Comparison of ENCODE assay signal across 8 cellular contexts in the genomic region with DNA sequence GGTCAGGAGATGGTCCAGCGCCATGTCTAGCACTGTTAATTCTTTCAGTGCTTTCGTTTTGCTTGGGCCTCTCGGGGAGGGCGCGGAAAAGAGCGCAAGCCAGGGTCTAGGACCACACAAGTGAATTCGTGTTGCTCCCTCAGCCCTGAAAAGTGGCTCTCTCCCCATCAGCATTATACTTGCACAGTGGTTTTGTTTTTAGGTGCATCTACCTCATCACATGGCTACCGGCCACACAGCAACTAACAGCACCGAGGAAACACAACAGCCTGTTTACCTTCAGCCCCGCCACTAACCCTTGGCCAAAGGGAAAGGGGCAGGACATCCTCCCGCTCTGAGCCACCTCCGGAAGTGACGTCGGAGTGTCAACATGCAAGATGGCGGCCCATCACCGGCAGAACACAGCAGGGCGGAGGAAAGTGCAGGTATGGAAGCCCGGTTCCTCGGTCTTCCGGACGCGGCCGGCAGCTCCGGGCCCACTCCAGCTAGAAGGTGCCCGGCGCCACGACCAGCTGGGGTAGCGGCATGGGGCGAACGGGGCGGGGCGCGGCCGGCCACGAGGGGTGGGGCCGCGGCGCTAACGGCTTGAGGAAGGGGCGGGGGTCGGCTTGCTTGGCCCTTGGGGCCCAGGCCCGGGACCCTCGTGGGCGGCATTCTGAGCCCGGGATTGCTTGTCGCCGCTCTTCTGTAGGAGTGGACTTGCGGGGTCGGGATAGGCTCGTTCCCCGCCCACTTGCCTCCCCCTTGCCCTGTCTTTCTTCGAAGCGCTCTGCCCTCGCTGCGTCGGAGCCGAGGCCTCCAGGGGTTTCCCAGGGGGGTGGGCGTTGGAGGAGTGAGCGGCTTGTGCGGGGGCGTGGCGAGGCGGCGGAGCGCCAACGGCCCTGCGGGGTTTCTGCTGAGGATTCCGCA. TPM values are rescaled to one million over a fixed set of nuclear protein-coding genes. Genes with fewer than 3 reads are reported as not detected.
DNase-seq lines count a peak whose midpoint lies in the region; ATAC-seq and TF ChIP-seq lines count a peak whose summit lies in the region.

Gene SCN11A (minus strand): TSS at position 296 of the 909 bp plus-strand sequence. CDS start 101,582 bp downstream, outside the sequence.
Gene WDR48 (plus strand): TSS at position 368 of the 909 bp plus-strand sequence. CDS start 10 bp downstream, at position 378.

- CTCF ChIA-PET in AG04449 (lab: Yijun Ruan, JAX) (interaction anchor here (0.5 to 1.7 kb wide), 2 partner anchors 21 to 239 kb away, joined by 3 to 5 read pairs; no protein-coding TSS in a partner anchor), mammary epithelial cell (lab: Charles Lee; ENCODE audit: low non-redundant PET) (no interaction called here)

- H3K4me3 ChIP-seq in AG04449 (ENCODE audit: low read depth, low read length): peak within 1 kb of the TSS; percentile 77
- peak within 1 kb of the TSS; percentile 89 for H3K4me3 ChIP-seq in WERI-Rb-1 (ENCODE audit: low read depth, low read length)
- peak within 1 kb of the TSS; percentile 74 to 93 (median 89) for H3K4me3 ChIP-seq in mammary epithelial cell (replicated peaks in 1 of 3; ENCODE audit: insufficient read depth in 1 of 3, low read depth in 2 of 3, low read length in 3 of 3)
- H3K4me3 ChIP-seq in skin epidermis: peak within 1 kb of the TSS; percentile 73 to 100 (median 97)

- ATAC-seq in GM18873 (IDR thresholded peaks at IDR 0.05; ENCODE audit: low FRiP score, unreplicated experiment) (peak; percentile 96), HG03135 (IDR thresholded peaks at IDR 0.05; ENCODE audit: unreplicated experiment) (peak; percentile 98)

- dilution Hi-C loops in mammary epithelial cell (cut with HindIII; ENCODE audit: low sequenced_read_pairs): no loop called here

- H3K9ac ChIP-seq in mammary epithelial cell (ENCODE audit: insufficient read depth, low read length): peak within 1 kb of the TSS; percentile 79

- H2AFZ ChIP-seq in mammary epithelial cell (ENCODE audit: low read depth, low read length): peak within 1 kb of the TSS; percentile 98

- no peaks in the 10 kb centered on the region for H4K20me1 ChIP-seq in mammary epithelial cell (ENCODE audit: insufficient read depth, low read length)

- POLR2A ChIA-PET in AG04449 (lab: Yijun Ruan, JAX): no interaction called here

- in situ Hi-C loops in mammary epithelial cell (cut with MboI; ENCODE audit: low sequenced_read_pairs in 2 of 2): no loop called here

- H3K27me3 ChIP-seq in WERI-Rb-1 (ENCODE audit: insufficient read depth, low read depth, severe bottlenecking): no peaks in the 10 kb centered on the region
- no peaks in the 10 kb centered on the region for H3K27me3 ChIP-seq in mammary epithelial cell (ENCODE audit: insufficient read depth, low read length)

- peak within 1 kb of the TSS; percentile 88 for H3K27ac ChIP-seq in WERI-Rb-1
- H3K27ac ChIP-seq in mammary epithelial cell (ENCODE audit: insufficient read depth, low read depth, low read length): peak within 1 kb of the TSS; percentile 76
- peak within 1 kb of the TSS; percentile 49 to 98 (median 93) for H3K27ac ChIP-seq in skin epidermis

- TF ChIP-seq CTCF in AG04449 (IDR thresholded peaks at IDR 0.05; ENCODE audit: insufficient read depth, low read length, missing control alignments) (no peak), WERI-Rb-1 (IDR thresholded peaks at IDR 0.05; ENCODE audit: low read depth, low read length) (no peak), mammary epithelial cell (conservative IDR thresholded peaks at IDR 0.05 in 1 of 2, IDR thresholded peaks at IDR 0.05 in 1 of 2; ENCODE audit: extremely low read depth in 1 of 2, insufficient read depth in 1 of 2, low read depth in 1 of 2, low read length in 2 of 2) (no peak)

- DNase-seq in AG04449 (ENCODE audit: low read depth, low spot score): no peak
- DNase-seq in NCI-H2196 (lab: John Stamatoyannopoulos, UW; ENCODE audit: unreplicated experiment): peak; percentile 80
- DNase-seq in WERI-Rb-1: peak; percentile 94
- peak; percentile 84 for DNase-seq in mammary epithelial cell
- peak; percentile 94 for DNase-seq in iPS-NIHi11 (ENCODE audit: low spot score)

- no peaks in the 10 kb centered on the region for H3K4me1 ChIP-seq in mammary epithelial cell (ENCODE audit: insufficient read depth, low read length)

- 4% methylated on average over 28 of the region's 68 CpGs for WGBS in mammary epithelial cell (ENCODE audit: low coverage, missing lambda C conversion rate)

- peak within 1 kb of the TSS; percentile 87 for H3K4me2 ChIP-seq in mammary epithelial cell (ENCODE audit: insufficient read depth, low read depth, low read length)

- H3K79me2 ChIP-seq in mammary epithelial cell (ENCODE audit: insufficient read depth, low read length): peaks cover 43% of the 10 kb centered on the region

- TSS peak; percentile 83 for BruUV-seq in mammary epithelial cell (replicated peaks; lab: Mats Ljungman, UMichigan)

- H3K36me3 ChIP-seq in WERI-Rb-1 (no peaks in the 10 kb centered on the region), mammary epithelial cell (ENCODE audit: insufficient read depth, low read length) (no peaks in the 10 kb centered on the region)

- intact Hi-C loops in mammary epithelial cell (cut with micrococcal nuclease): no loop called here

- no peaks in the 10 kb centered on the region for H3K9me3 ChIP-seq in WERI-Rb-1 (ENCODE audit: severe bottlenecking)
- no peaks in the 10 kb centered on the region for H3K9me3 ChIP-seq in mammary epithelial cell (replicated peaks; ENCODE audit: insufficient read depth, low read length)

RNA-seq across cellular contexts. Expression of gene SCN11A, which starts in this region (rescaled TPM):
- not detected for total RNA-seq in mammary epithelial cell
- polyA plus RNA-seq in mammary epithelial cell: not detected
- polyA minus RNA-seq in mammary epithelial cell: not detected

RNA-seq across cellular contexts. Expression of gene WDR48, which starts in this region (rescaled TPM):
- 10 to 100 TPM; 28.8 to 31.6 TPM for total RNA-seq in mammary epithelial cell
- polyA plus RNA-seq in mammary epithelial cell: 11.7 TPM
- 8.3 TPM for polyA minus RNA-seq in mammary epithelial cell
